In genomic region chr2:96698221-96698861, GRCh38 we compare ENCODE assay signal across 17 cellular contexts. TPM values are rescaled to one million over a fixed set of nuclear protein-coding genes. Genes with fewer than 3 reads are reported as not detected.
A peak's percentile ranks its signal among the peaks of the same experiment; 100 is the strongest.
DNase-seq lines count a peak whose midpoint lies in the region; ATAC-seq and TF ChIP-seq lines count a peak whose summit lies in the region.
"Had no signal": no experiment of that assay in that cellular context is flagged by ENCODE, and none has a peak within 500 bp of the region (broad histone marks: within the 10 kb centered on the region; RNA-seq: fewer than 3 reads in every experiment).

No MANE protein-coding gene starts in this region.

- DNase-seq in HPDE6-E6E7 (ENCODE audit: extremely low spot score) (peak; percentile 96), RWPE2 (ENCODE audit: low spot score) (peak; percentile 74), esophagus squamous epithelium (lab: John Stamatoyannopoulos, UW) (no peak), SK-N-SH (no peak)
- DNase-seq in stimulated activated effector memory CD8-positive, alpha-beta T cell treated with anti-CD3 and anti-CD28 coated beads, Interleukin-12 subunit alpha, Interleukin-12 subunit beta, amount 100 ng/mL, for 72 hours (ENCODE audit: low spot score in 2 of 2): no peak
- no peak for DNase-seq in stimulated activated CD4-positive, alpha-beta T cell treated with anti-CD3 and anti-CD28 coated beads, Interleukin-2, amount 100 ng/mL, for 48 hours
- DNase-seq: CD4-positive, CD25-positive, alpha-beta regulatory T cell; GM23248; KG1; NCI-H1092 treated with DMSO at 0.1 percent for 48 hours; NCI-H1436 treated with DMSO at 0.1 percent for 48 hours; NCI-H1930; NCI-H510A; NK-92 treated with Interleukin-12 subunit alpha and Interleukin-12 subunit beta, amount 100 ng/mL, for 24 hours; SJCRH30 had no signal

- no peak overlapping the region for H3K9ac ChIP-seq in SK-N-SH
- H3K9ac ChIP-seq: GM23248 had no signal

- H3K79me2 ChIP-seq in SK-N-SH (ENCODE audit: insufficient read depth): no peaks in the 10 kb centered on the region

- H3K9me2 ChIP-seq in SK-N-SH: no peaks in the 10 kb centered on the region

- H3K36me3 ChIP-seq in RWPE2 (ENCODE audit: low read depth): no peaks in the 10 kb centered on the region
- H3K36me3 ChIP-seq in esophagus squamous epithelium: peaks cover 0 to 28% (median 0%) of the 10 kb centered on the region in 3 donors
- H3K36me3 ChIP-seq in SK-N-SH (replicated peaks in 1 of 2; ENCODE audit: control insufficient read depth in 1 of 2, insufficient read depth in 2 of 2, low read length in 1 of 2): no peaks in the 10 kb centered on the region
- H3K36me3 ChIP-seq: HAP-1, SJCRH30 had no signal

- TF ChIP-seq CTCF in RWPE2 (IDR thresholded peaks at IDR 0.05; ENCODE audit: poor library complexity, severe bottlenecking) (no peak), esophagus squamous epithelium (IDR thresholded peaks at IDR 0.05) (no peak), SK-N-SH (IDR thresholded peaks at IDR 0.05) (no peak)

- TF ChIP-seq RAD21 in SK-N-SH (IDR thresholded peaks at IDR 0.05; ENCODE audit: low read length): no peak

- H3K27me3 ChIP-seq in RWPE2 (ENCODE audit: insufficient read depth, poor library complexity, severe bottlenecking) (no peaks in the 10 kb centered on the region), esophagus squamous epithelium (no peaks in the 10 kb centered on the region), SK-N-SH (ENCODE audit: insufficient read depth) (no peaks in the 10 kb centered on the region)
- H3K27me3 ChIP-seq: SJCRH30 had no signal

- H3K4me3 ChIP-seq in RWPE2 (ENCODE audit: severe bottlenecking) (no peak overlapping the region), esophagus squamous epithelium (no peak overlapping the region), SK-N-SH (ENCODE audit: low read depth in 2 of 2, low read length in 1 of 2) (no peak overlapping the region)
- H3K4me3 ChIP-seq: GM23248, HAP-1, SJCRH30 had no signal

- H3K27ac ChIP-seq in RWPE2 (ENCODE audit: poor library complexity, severe bottlenecking): no peak overlapping the region
- peak overlapping the region; percentile 14 to 72 (median 48) for H3K27ac ChIP-seq in esophagus squamous epithelium
- H3K27ac ChIP-seq in SK-N-SH (ENCODE audit: low read depth in 2 of 2, low read length in 1 of 2): no peak overlapping the region
- H3K27ac ChIP-seq: GM23248, SJCRH30 had no signal

- TF ChIP-seq EP300 in SK-N-SH (IDR thresholded peaks at IDR 0.05; ENCODE audit: borderline replicate concordance in 1 of 2, low read depth in 1 of 2, low read length in 1 of 2): no peak

- peak overlapping the region; percentile 35 for H3K27ac Mint-ChIP-seq in stimulated activated effector memory CD8-positive, alpha-beta T cell treated with anti-CD3 and anti-CD28 coated beads, Interleukin-12 subunit alpha, Interleukin-12 subunit beta, amount 100 ng/mL, for 72 hours

- POLR2A ChIA-PET in SK-N-SH (lab: Yijun Ruan, JAX): interaction anchor here (0.8 kb wide), 1 partner anchor 120 kb away, joined by 3 read pairs; no protein-coding TSS in a partner anchor

- H3K4me1 Mint-ChIP-seq in stimulated activated effector memory CD8-positive, alpha-beta T cell treated with anti-CD3 and anti-CD28 coated beads, Interleukin-12 subunit alpha, Interleukin-12 subunit beta, amount 100 ng/mL, for 72 hours: peaks cover 5% of the 10 kb centered on the region
- H3K4me1 Mint-ChIP-seq: CD4-positive, CD25-positive, alpha-beta regulatory T cell had no signal

- CTCF ChIA-PET in SK-N-SH (lab: Yijun Ruan, JAX): interaction anchor here (1.2 kb wide), 1 partner anchor 65 kb away, joined by 3 read pairs; no protein-coding TSS in a partner anchor

- H3F3A ChIP-seq in SK-N-SH (replicated peaks; ENCODE audit: insufficient read depth): no peaks in the 10 kb centered on the region

- H3K4me2 ChIP-seq in SK-N-SH: no peak overlapping the region

- H3K4me3 Mint-ChIP-seq in stimulated activated effector memory CD8-positive, alpha-beta T cell treated with anti-CD3 and anti-CD28 coated beads, Interleukin-12 subunit alpha, Interleukin-12 subunit beta, amount 100 ng/mL, for 72 hours: no peak overlapping the region
- H3K4me3 Mint-ChIP-seq: CD4-positive, CD25-positive, alpha-beta regulatory T cell had no signal

- H3K4me1 ChIP-seq in RWPE2 (ENCODE audit: insufficient read depth, poor library complexity, severe bottlenecking) (peaks cover 13% of the 10 kb centered on the region), esophagus squamous epithelium (peaks cover 13 to 25% (median 15%) of the 10 kb centered on the region in 3 donors), SK-N-SH (ENCODE audit: control insufficient read depth in 1 of 2, insufficient read depth in 2 of 2, low read depth in 1 of 2, low read length in 1 of 2) (no peaks in the 10 kb centered on the region)
- H3K4me1 ChIP-seq: HAP-1, SJCRH30 had no signal

- no peak overlapping the region for H2AFZ ChIP-seq in SK-N-SH (ENCODE audit: low read depth)
- H2AFZ ChIP-seq: GM23248 had no signal

- ATAC-seq in RWPE2 (ENCODE audit: low read depth) (peak; percentile 82), GM21526 (IDR thresholded peaks at IDR 0.05; ENCODE audit: low FRiP score, unreplicated experiment) (no peak)
- no peak for ATAC-seq in stimulated activated effector memory CD8-positive, alpha-beta T cell treated with anti-CD3 and anti-CD28 coated beads, Interleukin-12 subunit alpha, Interleukin-12 subunit beta, amount 100 ng/mL, for 72 hours

- no peaks in the 10 kb centered on the region for H3K9me3 ChIP-seq in RWPE2 (ENCODE audit: severe bottlenecking)
- H3K9me3 ChIP-seq in esophagus squamous epithelium: no peaks in the 10 kb centered on the region
- no peaks in the 10 kb centered on the region for H3K9me3 ChIP-seq in SK-N-SH
- H3K9me3 ChIP-seq: HAP-1, SJCRH30 had no signal

- intact Hi-C loops in esophagus squamous epithelium (cut with DNase I): no loop called here

- peaks cover 6% of the 10 kb centered on the region for H3K36me3 Mint-ChIP-seq in stimulated activated effector memory CD8-positive, alpha-beta T cell treated with anti-CD3 and anti-CD28 coated beads, Interleukin-12 subunit alpha, Interleukin-12 subunit beta, amount 100 ng/mL, for 72 hours
- H3K36me3 Mint-ChIP-seq: CD4-positive, CD25-positive, alpha-beta regulatory T cell had no signal

- TF ChIP-seq POLR2A in esophagus squamous epithelium (IDR thresholded peaks at IDR 0.05): no peak

- WGBS in esophagus squamous epithelium, 2 donors: 27 to 74% methylated on average over 6 to 9 of the region's 14 CpGs
- WGBS in SK-N-SH (ENCODE audit: low lambda C conversion rate): 92% methylated on average over 4 of the region's 14 CpGs

- H4K20me1 ChIP-seq in SK-N-SH (ENCODE audit: insufficient read depth): no peaks in the 10 kb centered on the region

- H3K9me3 Mint-ChIP-seq in stimulated activated effector memory CD8-positive, alpha-beta T cell treated with anti-CD3 and anti-CD28 coated beads, Interleukin-12 subunit alpha, Interleukin-12 subunit beta, amount 100 ng/mL, for 72 hours: no peaks in the 10 kb centered on the region
- H3K9me3 Mint-ChIP-seq: CD4-positive, CD25-positive, alpha-beta regulatory T cell had no signal

TF ChIP-seq in SK-N-SH, 30 proteins besides CTCF, POLR2A, EP300 and RAD21 (continues in another document):
- no peak for TF ChIP-seq ZBTB33 (IDR thresholded peaks at IDR 0.05; ENCODE audit: borderline replicate concordance, low read depth)
- no peak for TF ChIP-seq YY1 (IDR thresholded peaks at IDR 0.05; ENCODE audit: low read depth)
- no peak for TF ChIP-seq REST (IDR thresholded peaks at IDR 0.05; ENCODE audit: low read depth, low read length)

RNA-seq across cellular contexts. Expression of gene LMAN2L, which starts 41.5 kb away (rescaled TPM):
- total RNA-seq in esophagus squamous epithelium: 10 to 100 TPM in 2 of 4 donors, 1 to 10 TPM in 2; 7.4 to 12.6 (median 10.5) TPM
- polyA plus RNA-seq in SK-N-SH (2012; rRNA removed): 17.7 and 21.9 TPM in 2 replicates
- polyA plus RNA-seq in SK-N-SH (2012; cell fraction: cytosol; rRNA removed): 15.2 and 18.0 TPM in 2 replicates
- polyA plus RNA-seq in SK-N-SH (2012; cell fraction: nucleus; rRNA removed): 10.8 and 21.8 TPM in 2 replicates

RNA-seq across cellular contexts. Expression of gene FER1L5, which starts 55.8 kb away (rescaled TPM):
- total RNA-seq in esophagus squamous epithelium: under 1 TPM in 2 of 4 donors, not detected in 2; 0.13 to 0.19 TPM
- polyA plus RNA-seq in SK-N-SH (2012; rRNA removed): 0.02 TPM in 1 of 2 replicates, not detected in the other
- polyA plus RNA-seq in SK-N-SH (2012; cell fraction: cytosol; rRNA removed): 0.01 TPM in 1 of 2 replicates, not detected in the other
- 0.02 and 0.06 TPM in 2 replicates for polyA plus RNA-seq in SK-N-SH (2012; cell fraction: nucleus; rRNA removed)
- total RNA-seq: CD4-positive, CD25-positive, alpha-beta regulatory T cell had no signal

Comparison
In these comparisons a context has a peak if more than half of its experiments do, and no peak if none do; other contexts are left out.
1. DNase-seq: peak in HPDE6-E6E7 (single experiment) and RWPE2 (single experiment); none in esophagus squamous epithelium (single experiment), stimulated activated effector memory CD8-positive, alpha-beta T cell treated with anti-CD3 and anti-CD28 coated beads, Interleukin-12 subunit alpha, Interleukin-12 subunit beta, amount 100 ng/mL, for 72 hours (0 of 2), SK-N-SH (single experiment) and stimulated activated CD4-positive, alpha-beta T cell treated with anti-CD3 and anti-CD28 coated beads, Interleukin-2, amount 100 ng/mL, for 48 hours (0 of 2).
2. H3K27ac ChIP-seq: peak in esophagus squamous epithelium (4 of 4); none in RWPE2 (single experiment) and SK-N-SH (0 of 2).